Comparison of ENCODE assay signal across 20 cellular contexts in genomic region chr13:22047785-22048104, GRCh38.
"Had no signal": no experiment of that assay in that cellular context is flagged by ENCODE, and none has a peak within 500 bp of the region (broad histone marks: within the 10 kb centered on the region; RNA-seq: fewer than 3 reads in every experiment).

No MANE protein-coding gene starts in this region.

- H3K27ac ChIP-seq: colonic mucosa, esophagus squamous epithelium, gastrocnemius medialis, heart left ventricle, hepatocyte, left lung, lower lobe of right lung had no signal

- H3K36me3 Mint-ChIP-seq: mesothelial cell of epicardium had no signal

- H3K79me2 ChIP-seq: hepatocyte had no signal

- H3K4me3 Mint-ChIP-seq: dendritic cell treated with granulocyte-macrophage colony-stimulating factor and Interleukin-4, amounts not matched to agents 40 ng/mL and 50 ng/mL, for 4 days; effector memory CD8-positive, alpha-beta T cell; endodermal cell; mesothelial cell of epicardium; naive B cell had no signal

- H3K27me3 Mint-ChIP-seq: dendritic cell treated with granulocyte-macrophage colony-stimulating factor and Interleukin-4, amounts not matched to agents 40 ng/mL and 50 ng/mL, for 4 days; effector memory CD8-positive, alpha-beta T cell had no signal

- H3K27me3 ChIP-seq: colonic mucosa, esophagus squamous epithelium, gastrocnemius medialis, heart left ventricle, hepatocyte, left lung had no signal

- H3K4me3 ChIP-seq: colonic mucosa, esophagus squamous epithelium, gastrocnemius medialis, heart left ventricle, hepatocyte, left lung, lower lobe of right lung, mucosa of descending colon had no signal

- DNase-seq: colonic mucosa; cortex of kidney; effector CD8-positive, alpha-beta T cell; effector memory CD8-positive, alpha-beta T cell; endodermal cell; esophagus squamous epithelium; foreskin fibroblast; foreskin melanocyte; gastrocnemius medialis; heart left ventricle; hypothalamus; left cardiac atrium; left lung; left ventricle myocardium superior; lower lobe of right lung; mucosa of descending colon; naive B cell had no signal

- H3K4me1 ChIP-seq: colonic mucosa, gastrocnemius medialis, heart left ventricle, left lung, lower lobe of right lung had no signal

- ATAC-seq: effector memory CD8-positive, alpha-beta T cell; gastrocnemius medialis; heart left ventricle; left lung; left ventricle myocardium superior; lower lobe of right lung; mucosa of descending colon had no signal

- H2AFZ ChIP-seq: hepatocyte had no signal

- H3K36me3 ChIP-seq: colonic mucosa, esophagus squamous epithelium, gastrocnemius medialis, heart left ventricle, left lung, lower lobe of right lung had no signal

- H3K27ac Mint-ChIP-seq: dendritic cell treated with granulocyte-macrophage colony-stimulating factor and Interleukin-4, amounts not matched to agents 40 ng/mL and 50 ng/mL, for 4 days; effector memory CD8-positive, alpha-beta T cell; endodermal cell; mesothelial cell of epicardium had no signal

- H3K9me3 Mint-ChIP-seq: dendritic cell treated with granulocyte-macrophage colony-stimulating factor and Interleukin-4, amounts not matched to agents 40 ng/mL and 50 ng/mL, for 4 days; effector memory CD8-positive, alpha-beta T cell; endodermal cell had no signal

- H3K9me3 ChIP-seq: colonic mucosa, esophagus squamous epithelium, gastrocnemius medialis, left lung, lower lobe of right lung, mucosa of descending colon had no signal

- H3K4me2 ChIP-seq: hepatocyte had no signal
